17 cellular contexts compared by ENCODE assay signal in the genomic region with DNA sequence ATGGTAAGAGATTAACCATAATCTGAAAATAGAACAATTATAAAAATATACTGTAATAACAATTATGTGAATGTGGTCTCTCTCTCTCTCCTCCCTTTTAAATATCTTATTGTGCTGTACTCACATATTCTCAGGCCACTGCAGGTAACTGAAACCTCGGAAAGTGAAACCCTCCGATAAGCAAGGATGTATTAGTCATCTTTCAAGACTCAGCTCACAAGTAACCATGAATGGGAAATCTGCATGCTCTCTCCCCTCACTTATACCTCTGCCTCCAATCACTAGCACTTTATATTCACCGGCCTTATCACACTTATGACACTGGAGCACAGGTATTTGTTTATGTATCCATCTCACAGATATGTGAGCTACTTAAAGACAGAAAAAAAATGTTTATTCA.
DNase-seq lines count a peak whose midpoint lies in the region; ATAC-seq and TF ChIP-seq lines count a peak whose summit lies in the region.
"Had no signal": no experiment of that assay in that cellular context is flagged by ENCODE, and none has a peak within 500 bp of the region (broad histone marks: within the 10 kb centered on the region; RNA-seq: fewer than 3 reads in every experiment).

No MANE protein-coding gene starts in this region.

- no peaks in the 10 kb centered on the region for H3K27me3 ChIP-seq in stomach
- no peaks in the 10 kb centered on the region for H3K27me3 ChIP-seq in vagina
- H3K27me3 ChIP-seq: hepatocyte had no signal

- ATAC-seq in GM18499 (IDR thresholded peaks at IDR 0.05; ENCODE audit: insufficient read depth, unreplicated experiment) (peak; percentile 93), GM19463 (IDR thresholded peaks at IDR 0.05; ENCODE audit: unreplicated experiment) (peak; percentile 91), HG03103 (IDR thresholded peaks at IDR 0.05; ENCODE audit: low read depth, unreplicated experiment) (peak; percentile 89), GM21423 (IDR thresholded peaks at IDR 0.05; ENCODE audit: unreplicated experiment) (no peak), mucosa of descending colon (no peak)
- peak; percentile 86 for ATAC-seq in activated T-helper 17 cell treated with anti-CD3 and anti-CD28 coated beads, Interleukin-2, amount 50 U/mL, for 72 hours (replicated peaks)
- ATAC-seq: GM23338 had no signal

- H3K4me3 ChIP-seq in stomach, result no peak overlapping the region
- H3K4me3 ChIP-seq in vagina, result no peak overlapping the region
- no peak overlapping the region for H3K4me3 ChIP-seq in mucosa of descending colon
- H3K4me3 ChIP-seq: GM23338, hepatocyte had no signal

- TF ChIP-seq POLR2A in stomach (IDR thresholded peaks at IDR 0.05) (no peak), vagina (IDR thresholded peaks at IDR 0.05) (no peak)

- H3K36me3 ChIP-seq in stomach, result no peaks in the 10 kb centered on the region
- no peaks in the 10 kb centered on the region for H3K36me3 ChIP-seq in vagina
- no peaks in the 10 kb centered on the region for H3K36me3 ChIP-seq in mucosa of descending colon (ENCODE audit: low read depth)

- H3K4me1 ChIP-seq in stomach (no peaks in the 10 kb centered on the region), vagina (no peaks in the 10 kb centered on the region), mucosa of descending colon (ENCODE audit: low read depth) (no peaks in the 10 kb centered on the region)

- 18 to 64% (median 29%) methylated on average over 3 of the region's 3 CpGs for WGBS in stomach, 5 donors

- no peaks in the 10 kb centered on the region for H3K4me1 Mint-ChIP-seq in activated T-helper 17 cell treated with anti-CD3 and anti-CD28 coated beads, Interleukin-2, amount 50 U/mL, for 72 hours
- H3K4me1 Mint-ChIP-seq: endodermal cell, GM23338 had no signal

- no peaks in the 10 kb centered on the region for H3K36me3 Mint-ChIP-seq in activated T-helper 17 cell treated with anti-CD3 and anti-CD28 coated beads, Interleukin-2, amount 50 U/mL, for 72 hours (ENCODE audit: low read depth)

- H3K4me3 Mint-ChIP-seq in activated T-helper 17 cell treated with anti-CD3 and anti-CD28 coated beads, Interleukin-2, amount 50 U/mL, for 72 hours, result no peak overlapping the region
- H3K4me3 Mint-ChIP-seq: endodermal cell; GM23338; T-helper 1 cell treated with Interleukin-12 subunit alpha and Interleukin-12 subunit beta and Interleukin-4 antibody, amounts not matched to agents 30 μg/mL and 1 μg/mL, for 36 hours had no signal

- DNase-seq in stomach (no peak), vagina (ENCODE audit: extremely low spot score in 2 of 2) (no peak), mucosa of descending colon (no peak)
- DNase-seq: aorta; C1 segment of cervical spinal cord; endodermal cell; NCI-H1436; NK-92 treated with Interleukin-12 subunit alpha and Interleukin-12 subunit beta, amount 100 ng/mL, for 24 hours; trophoblast cell had no signal

- no peak overlapping the region for H3K27ac Mint-ChIP-seq in activated T-helper 17 cell treated with anti-CD3 and anti-CD28 coated beads, Interleukin-2, amount 50 U/mL, for 72 hours
- H3K27ac Mint-ChIP-seq: endodermal cell; GM23338; T-helper 1 cell treated with Interleukin-12 subunit alpha and Interleukin-12 subunit beta and Interleukin-4 antibody, amounts not matched to agents 30 μg/mL and 1 μg/mL, for 36 hours had no signal

- H3K27me3 Mint-ChIP-seq in activated T-helper 17 cell treated with anti-CD3 and anti-CD28 coated beads, Interleukin-2, amount 50 U/mL, for 72 hours, result no peaks in the 10 kb centered on the region

- H3K9me3 ChIP-seq in stomach (no peaks in the 10 kb centered on the region), vagina (no peaks in the 10 kb centered on the region), mucosa of descending colon (no peaks in the 10 kb centered on the region)

- intact Hi-C loops in stomach (cut with DNase I; ENCODE audit: low total_unique reads), result no loop called here
- intact Hi-C loops in vagina (cut with DNase I), result no loop called here
- intact Hi-C loops in mucosa of descending colon (cut with DNase I, micrococcal nuclease), result no loop called here

- no peaks in the 10 kb centered on the region for H3K9me3 Mint-ChIP-seq in activated T-helper 17 cell treated with anti-CD3 and anti-CD28 coated beads, Interleukin-2, amount 50 U/mL, for 72 hours
- H3K9me3 Mint-ChIP-seq: endodermal cell; GM23338; T-helper 1 cell treated with Interleukin-12 subunit alpha and Interleukin-12 subunit beta and Interleukin-4 antibody, amounts not matched to agents 30 μg/mL and 1 μg/mL, for 36 hours had no signal

- TF ChIP-seq CTCF in stomach (IDR thresholded peaks at IDR 0.05) (no peak), vagina (IDR thresholded peaks at IDR 0.05) (no peak), mucosa of descending colon (IDR thresholded peaks at IDR 0.05) (no peak)

- H3K27ac ChIP-seq in stomach (no peak overlapping the region), vagina (no peak overlapping the region)
- H3K27ac ChIP-seq: hepatocyte had no signal

- TF ChIP-seq EP300 in stomach (IDR thresholded peaks at IDR 0.05), result no peak

Comparison
In these comparisons a context has a peak if more than half of its experiments do, and no peak if none do; other contexts are left out.
1. ATAC-seq: peak in GM18499 (single experiment), GM19463 (single experiment), HG03103 (single experiment) and activated T-helper 17 cell treated with anti-CD3 and anti-CD28 coated beads, Interleukin-2, amount 50 U/mL, for 72 hours (single experiment); none in GM21423 (single experiment) and mucosa of descending colon (single experiment).